ENCODE assay signal across 29 cellular contexts in genomic region chr9:108241384-108241783, GRCh38.
DNase-seq lines count a peak whose midpoint lies in the region; ATAC-seq, FAIRE-seq and TF ChIP-seq lines count a peak whose summit lies in the region.
"Had no signal": no experiment of that assay in that cellular context is flagged by ENCODE, and none has a peak within 500 bp of the region (broad histone marks: within the 10 kb centered on the region; RNA-seq: fewer than 3 reads in every experiment).

No MANE protein-coding gene starts in this region.

- no peak overlapping the region for H2BK12ac ChIP-seq in H1 (ENCODE audit: low read depth, low read length)

- H3K4me2 ChIP-seq in GM23338: no peak overlapping the region
- no peak overlapping the region for H3K4me2 ChIP-seq in H1 (ENCODE audit: insufficient read depth in 1 of 2, low read depth in 2 of 2, low read length in 2 of 2)
- no peak overlapping the region for H3K4me2 ChIP-seq in PC-3 (ENCODE audit: low read length)
- H3K4me2 ChIP-seq: hepatocyte had no signal

- no peak overlapping the region for H4K8ac ChIP-seq in H1 (ENCODE audit: extremely low read depth, insufficient read depth, low read length)

- ATAC-seq in GM23338 (peak; percentile 84), PC-3 (no peak)
- no peak for ATAC-seq in CD4-positive, alpha-beta T cell (ENCODE audit: poor library complexity)
- no peak for ATAC-seq in CD8-positive, alpha-beta T cell
- ATAC-seq: activated CD4-positive, alpha-beta T cell treated with anti-CD3 and anti-CD28 coated beads for 36 hours; activated CD8-positive, alpha-beta T cell treated with anti-CD3 and anti-CD28 coated beads for 36 hours; activated naive CD4-positive, alpha-beta T cell treated with anti-CD3 and anti-CD28 coated beads, Interleukin-2, amount 50 U/mL, for 72 hours; gastroesophageal sphincter; HepG2; left ventricle myocardium superior; stimulated activated memory B cell treated with anti-CD40 and anti-IgM and Interleukin-4, amounts not matched to agents 10 μg/mL and 1 μg/mL and 100 μg/mL, for 72 hours had no signal

- H3K79me1 ChIP-seq in H1 (ENCODE audit: low read depth, low read length): no peaks in the 10 kb centered on the region

- H3K9me3 ChIP-seq in H1 (ENCODE audit: insufficient read depth in 2 of 2, low read depth in 1 of 2, low read length in 1 of 2): no peaks in the 10 kb centered on the region
- no peaks in the 10 kb centered on the region for H3K9me3 ChIP-seq in CD4-positive, alpha-beta T cell (ENCODE audit: control insufficient read depth, low read length)
- no peaks in the 10 kb centered on the region for H3K9me3 ChIP-seq in PC-3 (ENCODE audit: low read length)
- no peaks in the 10 kb centered on the region for H3K9me3 ChIP-seq in CD8-positive, alpha-beta T cell (ENCODE audit: low read length)
- H3K9me3 ChIP-seq: breast epithelium, gastroesophageal sphincter, Peyer's patch had no signal

- H2BK15ac ChIP-seq in H1 (ENCODE audit: low read length): no peak overlapping the region

- H3K36me3 Mint-ChIP-seq in GM23338 (ENCODE audit: low read depth): no peaks in the 10 kb centered on the region
- H3K36me3 Mint-ChIP-seq in CD4-positive, alpha-beta T cell (ENCODE audit: low read depth): no peaks in the 10 kb centered on the region
- no peaks in the 10 kb centered on the region for H3K36me3 Mint-ChIP-seq in CD8-positive, alpha-beta T cell
- H3K36me3 Mint-ChIP-seq: activated naive CD4-positive, alpha-beta T cell treated with anti-CD3 and anti-CD28 coated beads, Interleukin-2, amount 50 U/mL, for 72 hours; stimulated activated memory B cell treated with anti-CD40 and anti-IgM and Interleukin-4, amounts not matched to agents 10 μg/mL and 1 μg/mL and 100 μg/mL, for 72 hours; type B pancreatic cell had no signal

- H2BK20ac ChIP-seq in H1 (ENCODE audit: low read length): no peak overlapping the region

- H2AFZ ChIP-seq in GM23338: peak overlapping the region; percentile 44
- peak overlapping the region; percentile 99 for H2AFZ ChIP-seq in H1 (ENCODE audit: low read length)
- no peak overlapping the region for H2AFZ ChIP-seq in PC-3 (ENCODE audit: low read length)
- H2AFZ ChIP-seq: hepatocyte had no signal

- H3K14ac ChIP-seq in H1 (ENCODE audit: insufficient read length): no peak overlapping the region

- DNase-seq in GM23338 (ENCODE audit: low spot score) (peak; percentile 69), HEK293T (ENCODE audit: extremely low spot score) (no peak), H1 (ENCODE audit: low read depth in 1 of 2, low spot score in 2 of 2) (no peak), left kidney (ENCODE audit: low read depth, low spot score) (peak; percentile 74), PC-3 (no peak)
- DNase-seq in CD4-positive, alpha-beta T cell: no peak
- DNase-seq in CD8-positive, alpha-beta T cell: no peak
- DNase-seq: activated CD4-positive, alpha-beta T cell treated with anti-CD3 and anti-CD28 coated beads for 36 hours; activated CD8-positive, alpha-beta T cell treated with anti-CD3 and anti-CD28 coated beads for 36 hours; activated T-cell treated with anti-CD3 and anti-CD28 coated beads for 4 hours; anterior cingulate cortex; C1 segment of cervical spinal cord; left ventricle myocardium superior; NCI-H1436 treated with DMSO at 0.1 percent for 48 hours; NK-92 treated with Interleukin-12 subunit alpha and Interleukin-12 subunit beta, amount 100 ng/mL, for 24 hours; Peyer's patch; SHP77; substantia nigra had no signal

- no TSS peak for BruUV-seq in PC-3 (replicated peaks; lab: Mats Ljungman, UMichigan)

- H4K5ac ChIP-seq in H1 (ENCODE audit: insufficient read length, low read depth, low read length): no peak overlapping the region

- H3K4me1 Mint-ChIP-seq in GM23338: peaks cover 3% of the 10 kb centered on the region; the same call in 2 of the 3 replicates
- no peaks in the 10 kb centered on the region for H3K4me1 Mint-ChIP-seq in CD4-positive, alpha-beta T cell (ENCODE audit: low read depth)
- H3K4me1 Mint-ChIP-seq in CD8-positive, alpha-beta T cell (ENCODE audit: low read depth): no peaks in the 10 kb centered on the region
- H3K4me1 Mint-ChIP-seq: activated CD4-positive, alpha-beta T cell treated with anti-CD3 and anti-CD28 coated beads for 36 hours; neural crest cell; stimulated activated memory B cell treated with anti-CD40 and anti-IgM and Interleukin-4, amounts not matched to agents 10 μg/mL and 1 μg/mL and 100 μg/mL, for 72 hours had no signal

- H4K20me1 ChIP-seq in GM23338 (replicated peaks; ENCODE audit: insufficient read depth) (no peaks in the 10 kb centered on the region), H1 (replicated peaks in 1 of 2; ENCODE audit: control insufficient read depth in 1 of 2, insufficient read depth in 2 of 2, low read length in 2 of 2) (no peaks in the 10 kb centered on the region), PC-3 (ENCODE audit: low read length) (no peaks in the 10 kb centered on the region)

- H3K18ac ChIP-seq in H1 (ENCODE audit: extremely low read depth, low read length): no peak overlapping the region; the same call in 1 of the 2 replicates

- H3K27me3 ChIP-seq in GM23338 (ENCODE audit: insufficient read depth) (no peaks in the 10 kb centered on the region), H1 (replicated peaks in 1 of 4; ENCODE audit: control insufficient read depth in 3 of 4, extremely low read depth in 1 of 4, insufficient read depth in 3 of 4, low read length in 3 of 4) (no peaks in the 10 kb centered on the region), PC-3 (ENCODE audit: low read length) (no peaks in the 10 kb centered on the region)
- no peaks in the 10 kb centered on the region for H3K27me3 ChIP-seq in CD4-positive, alpha-beta T cell (ENCODE audit: control insufficient read depth, insufficient read depth, low read length)
- H3K27me3 ChIP-seq in CD8-positive, alpha-beta T cell (ENCODE audit: insufficient read depth, low read length): no peaks in the 10 kb centered on the region
- H3K27me3 ChIP-seq: breast epithelium, gastroesophageal sphincter, hepatocyte, Peyer's patch had no signal

- H3K79me2 ChIP-seq in GM23338 (replicated peaks; ENCODE audit: insufficient read depth): no peaks in the 10 kb centered on the region
- H3K79me2 ChIP-seq in H1 (ENCODE audit: control insufficient read depth in 1 of 2, insufficient read depth in 2 of 2, low read length in 2 of 2): no peaks in the 10 kb centered on the region
- H3K79me2 ChIP-seq in PC-3 (ENCODE audit: low read length): no peaks in the 10 kb centered on the region
- H3K79me2 ChIP-seq: hepatocyte had no signal

- FAIRE-seq in H1 (lab: Jason Lieb, UNC): no peak
- FAIRE-seq: endothelial cell of umbilical vein, HepG2, keratinocyte had no signal

- no peak overlapping the region for H3K23ac ChIP-seq in H1 (ENCODE audit: insufficient read length)

- H2BK5ac ChIP-seq in H1 (ENCODE audit: low read depth, low read length): no peak overlapping the region

- H3K4me3 Mint-ChIP-seq in GM23338: peak overlapping the region; percentile 0; the same call in 1 of the 3 replicates
- H3K4me3 Mint-ChIP-seq in CD4-positive, alpha-beta T cell: no peak overlapping the region
- H3K4me3 Mint-ChIP-seq in CD8-positive, alpha-beta T cell: no peak overlapping the region
- H3K4me3 Mint-ChIP-seq: activated CD4-positive, alpha-beta T cell treated with anti-CD3 and anti-CD28 coated beads for 36 hours; activated CD8-positive, alpha-beta T cell treated with anti-CD3 and anti-CD28 coated beads for 36 hours; neural crest cell; stimulated activated memory B cell treated with anti-CD40 and anti-IgM and Interleukin-4, amounts not matched to agents 10 μg/mL and 1 μg/mL and 100 μg/mL, for 72 hours; type B pancreatic cell had no signal

- H2AK5ac ChIP-seq in H1 (ENCODE audit: low read depth, low read length): no peak overlapping the region

- no peaks in the 10 kb centered on the region for H3K36me3 ChIP-seq in GM23338 (ENCODE audit: insufficient read depth)
- no peaks in the 10 kb centered on the region for H3K36me3 ChIP-seq in H1 (ENCODE audit: control insufficient read depth in 2 of 4, insufficient read depth in 4 of 4, low read length in 3 of 4)
- no peaks in the 10 kb centered on the region for H3K36me3 ChIP-seq in PC-3 (ENCODE audit: low read depth, low read length)
- no peaks in the 10 kb centered on the region for H3K36me3 ChIP-seq in CD8-positive, alpha-beta T cell (ENCODE audit: insufficient read depth, low read length)
- H3K36me3 ChIP-seq: breast epithelium, gastroesophageal sphincter, Peyer's patch had no signal

- TF ChIP-seq POLR2A in H1 (IDR thresholded peaks at IDR 0.05; ENCODE audit: control extremely low read depth in 1 of 2, low read depth in 2 of 2, low read length in 2 of 2): no peak

- no peaks in the 10 kb centered on the region for H3K27me3 Mint-ChIP-seq in GM23338 (ENCODE audit: insufficient read depth, low read depth, poor library complexity)
- no peaks in the 10 kb centered on the region for H3K27me3 Mint-ChIP-seq in CD4-positive, alpha-beta T cell
- no peaks in the 10 kb centered on the region for H3K27me3 Mint-ChIP-seq in CD8-positive, alpha-beta T cell (ENCODE audit: low read depth)
- H3K27me3 Mint-ChIP-seq: activated CD4-positive, alpha-beta T cell treated with anti-CD3 and anti-CD28 coated beads for 36 hours; activated CD8-positive, alpha-beta T cell treated with anti-CD3 and anti-CD28 coated beads for 36 hours; stimulated activated memory B cell treated with anti-CD40 and anti-IgM and Interleukin-4, amounts not matched to agents 10 μg/mL and 1 μg/mL and 100 μg/mL, for 72 hours; type B pancreatic cell had no signal

- H3K56ac ChIP-seq in H1 (replicated peaks; ENCODE audit: insufficient read length, low read depth, low read length): no peak overlapping the region

- H3F3A ChIP-seq in GM23338 (replicated peaks; ENCODE audit: low read depth) (no peaks in the 10 kb centered on the region), PC-3 (ENCODE audit: low read length, unreplicated experiment) (no peaks in the 10 kb centered on the region)

- H3K27ac ChIP-seq in GM23338 (ENCODE audit: low read depth) (no peak overlapping the region), H1 (ENCODE audit: low read depth, low read length) (0 out of 2 replicates have a peak overlapping the region, but pooled peaks have one; percentile 21), PC-3 (ENCODE audit: low read length) (no peak overlapping the region)
- H3K27ac ChIP-seq in CD4-positive, alpha-beta T cell (ENCODE audit: low read depth, low read length): no peak overlapping the region
- H3K27ac ChIP-seq in CD8-positive, alpha-beta T cell (ENCODE audit: low read depth, low read length): no peak overlapping the region
- H3K27ac ChIP-seq: breast epithelium, gastroesophageal sphincter, hepatocyte, Peyer's patch, skin epidermis had no signal

- no peak overlapping the region for H3K4me3 ChIP-seq in GM23338
- peak overlapping the region in 1 of 4 experiments; percentile 29; a peak in 1 of 8 replicates for H3K4me3 ChIP-seq in H1 (ENCODE audit: extremely low read depth in 1 of 4, insufficient read depth in 2 of 4, low read depth in 3 of 4, low read length in 4 of 4)
- no peak overlapping the region for H3K4me3 ChIP-seq in PC-3 (ENCODE audit: low read length)
- no peak overlapping the region for H3K4me3 ChIP-seq in CD8-positive, alpha-beta T cell (ENCODE audit: low read depth, low read length)
- H3K4me3 ChIP-seq: breast epithelium, gastroesophageal sphincter, hepatocyte, Peyer's patch, skin epidermis had no signal

- intact Hi-C loops in CD4-positive, alpha-beta T cell (cut with DNase I, micrococcal nuclease): no loop called here
- intact Hi-C loops in PC-3 (cut with micrococcal nuclease): no loop called here
- intact Hi-C loops in CD8-positive, alpha-beta T cell (cut with DNase I, micrococcal nuclease): no loop called here

- H3K9me2 ChIP-seq in GM23338 (ENCODE audit: insufficient read depth): peaks cover 6% of the 10 kb centered on the region; the same call in 1 of the 2 replicates
- no peaks in the 10 kb centered on the region for H3K9me2 ChIP-seq in PC-3 (replicated peaks; ENCODE audit: low read length)

- H3K9ac ChIP-seq in H1 (replicated peaks in 1 of 4; ENCODE audit: extremely low read depth in 1 of 4, low read depth in 3 of 4, low read length in 3 of 4) (no peak overlapping the region), PC-3 (ENCODE audit: low read length) (no peak overlapping the region)

- H3K4me1 ChIP-seq in GM23338 (ENCODE audit: insufficient read depth) (no peaks in the 10 kb centered on the region), H1 (replicated peaks in 1 of 4; ENCODE audit: control insufficient read depth in 3 of 4, insufficient read depth in 4 of 4, low read length in 3 of 4) (no peaks in the 10 kb centered on the region), PC-3 (ENCODE audit: insufficient read depth, low read length) (no peaks in the 10 kb centered on the region)
- H3K4me1 ChIP-seq in CD8-positive, alpha-beta T cell (ENCODE audit: insufficient read depth, low read length): no peaks in the 10 kb centered on the region
- H3K4me1 ChIP-seq: breast epithelium, gastroesophageal sphincter, Peyer's patch had no signal

- H3K4ac ChIP-seq in H1 (replicated peaks; ENCODE audit: insufficient read length, low read depth, low read length): no peak overlapping the region

- no peaks in the 10 kb centered on the region for H3K23me2 ChIP-seq in H1 (ENCODE audit: low read depth, low read length)

- no peak overlapping the region for H4K91ac ChIP-seq in H1 (replicated peaks; ENCODE audit: insufficient read length, low read length)

- no peak for TF ChIP-seq RAD21 in H1 (IDR thresholded peaks at IDR 0.05 in 1 of 2, conservative IDR thresholded peaks at IDR 0.05 in 1 of 2; ENCODE audit: low read depth in 2 of 2, low read length in 2 of 2)

- POLR2A ChIA-PET in HEK293T (lab: Yijun Ruan, JAX) (no interaction called here), H1 (lab: Charles Lee; ENCODE audit: partially characterized antibody) (no interaction called here), PC-3 (lab: Charles Lee; ENCODE audit: unreplicated experiment) (no interaction called here)
- POLR2A ChIA-PET in CD4-positive, alpha-beta T cell (lab: Charles Lee): no interaction called here
- POLR2A ChIA-PET in CD8-positive, alpha-beta T cell (lab: Charles Lee): no interaction called here

- WGBS in H1 (ENCODE audit: extremely low coverage in 1 of 2, insufficient coverage in 1 of 2, insufficient read length in 1 of 2, insufficient replicate concordance in 2 of 2, low coverage in 1 of 2, low lambda C conversion rate in 2 of 2, missing lambda C conversion rate in 1 of 2), 2 experiments: 35% methylated on average over 1 of the region's 1 CpG; no CpG with 5 or more reads in 1 of the 2 experiments

- H3K9me3 Mint-ChIP-seq in GM23338: no peaks in the 10 kb centered on the region
- H3K9me3 Mint-ChIP-seq in CD4-positive, alpha-beta T cell: peaks cover 2% of the 10 kb centered on the region
- peaks cover 6% of the 10 kb centered on the region for H3K9me3 Mint-ChIP-seq in CD8-positive, alpha-beta T cell
- H3K9me3 Mint-ChIP-seq: stimulated activated memory B cell treated with anti-CD40 and anti-IgM and Interleukin-4, amounts not matched to agents 10 μg/mL and 1 μg/mL and 100 μg/mL, for 72 hours; type B pancreatic cell had no signal

- TF ChIP-seq EP300 in H1 (IDR thresholded peaks at IDR 0.05; ENCODE audit: borderline replicate concordance in 1 of 2, low read depth in 2 of 2, low read length in 2 of 2): no peak

- no peak overlapping the region for H2BK120ac ChIP-seq in H1 (replicated peaks; ENCODE audit: low read depth, low read length)

- CTCF ChIA-PET in HEK293T (lab: Yijun Ruan, JAX): no interaction called here
- CTCF ChIA-PET in H1 (lab: Charles Lee; ENCODE audit: partially characterized antibody): no interaction called here
- CTCF ChIA-PET in CD4-positive, alpha-beta T cell (lab: Charles Lee): no interaction called here
- CTCF ChIA-PET in PC-3 (lab: Charles Lee): no interaction called here
- CTCF ChIA-PET in CD8-positive, alpha-beta T cell (lab: Charles Lee): no interaction called here

- TF ChIP-seq CTCF in GM23338 (conservative IDR thresholded peaks at IDR 0.05; ENCODE audit: low read depth in 2 of 2) (no peak), H1 (IDR thresholded peaks at IDR 0.05; ENCODE audit: control extremely low read depth in 1 of 3, insufficient read depth in 1 of 3, low read depth in 1 of 3, low read length in 3 of 3) (no peak), PC-3 (conservative IDR thresholded peaks at IDR 0.05; ENCODE audit: low read depth, low read length) (no peak)
- TF ChIP-seq CTCF in CD4-positive, alpha-beta T cell (IDR thresholded peaks at IDR 0.05): no peak
- TF ChIP-seq CTCF in CD8-positive, alpha-beta T cell (IDR thresholded peaks at IDR 0.05): no peak

- H3K27ac Mint-ChIP-seq in GM23338: peak overlapping the region; percentile 29
- no peak overlapping the region for H3K27ac Mint-ChIP-seq in CD4-positive, alpha-beta T cell
- no peak overlapping the region for H3K27ac Mint-ChIP-seq in CD8-positive, alpha-beta T cell
- H3K27ac Mint-ChIP-seq: activated CD4-positive, alpha-beta T cell treated with anti-CD3 and anti-CD28 coated beads for 36 hours; activated CD8-positive, alpha-beta T cell treated with anti-CD3 and anti-CD28 coated beads for 36 hours; activated naive CD4-positive, alpha-beta T cell treated with anti-CD3 and anti-CD28 coated beads, Interleukin-2, amount 50 U/mL, for 72 hours; stimulated activated memory B cell treated with anti-CD40 and anti-IgM and Interleukin-4, amounts not matched to agents 10 μg/mL and 1 μg/mL and 100 μg/mL, for 72 hours; type B pancreatic cell had no signal

Comparison
In these comparisons a context has a peak if more than half of its experiments do, and no peak if none do; other contexts are left out.
1. DNase-seq: peak in GM23338 (single experiment) and left kidney (single experiment); none in HEK293T (single experiment), H1 (0 of 2), CD4-positive, alpha-beta T cell (0 of 10), PC-3 (single experiment) and CD8-positive, alpha-beta T cell (0 of 7).